ENCODE assay signal across 1 cellular context in genomic region chr17:18087610-18088491, GRCh38.
TF ChIP-seq lines count a peak whose summit lies in the region.

Gene DRG2, plus strand, starts transcription at chr17:18087948. Its CDS starts 76 bp downstream, at chr17:18088024.

TF ChIP-seq in HepG2, 621 proteins besides CTCF, POLR2A, EP300 and RAD21 (continued from another document and continues in another):
- peak in 1 of 2 experiments; percentile 74; a peak in 2 of 4 replicates for TF ChIP-seq ATF4 (CRISPR knock-in tag; IDR thresholded peaks at IDR 0.05)
- peak; percentile 40; the same call in 1 of the 2 replicates for TF ChIP-seq ZSCAN12 (CRISPR knock-in tag; IDR thresholded peaks at IDR 0.05)
- no peak for TF ChIP-seq NR3C1 (CRISPR knock-in tag; IDR thresholded peaks at IDR 0.05)
- TF ChIP-seq LBX2 (CRISPR knock-in tag; IDR thresholded peaks at IDR 0.05; ENCODE audit: borderline replicate concordance), result no peak
- peak; percentile 79; the same call in 1 of the 2 replicates for TF ChIP-seq TGIF2 (CRISPR knock-in tag; IDR thresholded peaks at IDR 0.05)
- TF ChIP-seq ZFAT (CRISPR knock-in tag; conservative IDR thresholded peaks at IDR 0.05), result peak; percentile 28; the same call in 1 of the 2 replicates
- peak; percentile 22 for TF ChIP-seq ZEB1 (IDR thresholded peaks at IDR 0.05; ENCODE audit: insufficient replicate concordance, low read depth)
- 0 out of 2 replicates have a peak, but pooled peaks have one; percentile 27 for TF ChIP-seq E2F5 (CRISPR knock-in tag; conservative IDR thresholded peaks at IDR 0.05)
- TF ChIP-seq STAT5B (CRISPR knock-in tag; IDR thresholded peaks at IDR 0.05), result 0 out of 2 replicates have a peak, but pooled peaks have one; percentile 58
- peak; percentile 99 for TF ChIP-seq GABPB1 (CRISPR knock-in tag; IDR thresholded peaks at IDR 0.05)
- peak; percentile 87 for TF ChIP-seq YY1 (IDR thresholded peaks at IDR 0.05; ENCODE audit: insufficient read depth, insufficient replicate concordance, low read depth, low read length)
- TF ChIP-seq RCOR2 (CRISPR knock-in tag; IDR thresholded peaks at IDR 0.05), result peak; percentile 98
- no peak for TF ChIP-seq JUNB (CRISPR knock-in tag; IDR thresholded peaks at IDR 0.05; ENCODE audit: borderline replicate concordance)
- no peak for TF ChIP-seq REST (IDR thresholded peaks at IDR 0.05; ENCODE audit: borderline replicate concordance in 1 of 2, low read depth in 1 of 2, low read length in 2 of 2)
- TF ChIP-seq FOXJ3 (CRISPR knock-in tag; IDR thresholded peaks at IDR 0.05; ENCODE audit: borderline replicate concordance), result peak; percentile 88
- TF ChIP-seq ASH2L (IDR thresholded peaks at IDR 0.05; ENCODE audit: insufficient read length, low read depth, low read length), result peak; percentile 98
- TF ChIP-seq HNRNPUL1 (IDR thresholded peaks at IDR 0.05; ENCODE audit: low read depth, low read length), result no peak
- TF ChIP-seq RFXANK (CRISPR knock-in tag; IDR thresholded peaks at IDR 0.05), result 0 out of 2 replicates have a peak, but pooled peaks have one; percentile 73
- 0 out of 2 replicates have a peak, but pooled peaks have one; percentile 16 for TF ChIP-seq ZBTB37 (CRISPR knock-in tag; IDR thresholded peaks at IDR 0.05)
- TF ChIP-seq TOPORS (CRISPR knock-in tag; IDR thresholded peaks at IDR 0.05), result peak; percentile 91
- peak; percentile 79 for TF ChIP-seq PRDM10 (CRISPR knock-in tag; IDR thresholded peaks at IDR 0.05; ENCODE audit: low read depth)
- peak; percentile 99 for TF ChIP-seq PHF21A (CRISPR knock-in tag; IDR thresholded peaks at IDR 0.05)
- peak; percentile 76 for TF ChIP-seq ZKSCAN1 (IDR thresholded peaks at IDR 0.05; ENCODE audit: low read length)
- TF ChIP-seq TCF12 (IDR thresholded peaks at IDR 0.05), result no peak
- TF ChIP-seq TCF12 (CRISPR knock-in tag; IDR thresholded peaks at IDR 0.05), result no peak; the same call in 1 of the 2 replicates
- no peak for TF ChIP-seq FOXM1 (CRISPR knock-in tag; IDR thresholded peaks at IDR 0.05)
- TF ChIP-seq MAFG (CRISPR knock-in tag; IDR thresholded peaks at IDR 0.05), result no peak
- TF ChIP-seq FOSL2 (CRISPR knock-in tag; IDR thresholded peaks at IDR 0.05), result peak; percentile 64
- TF ChIP-seq NFYC (CRISPR knock-in tag; IDR thresholded peaks at IDR 0.05), result peak; percentile 47; the same call in 1 of the 2 replicates
- peak; percentile 54 for TF ChIP-seq CREM (IDR thresholded peaks at IDR 0.05)
- TF ChIP-seq CREM (CRISPR knock-in tag; IDR thresholded peaks at IDR 0.05), result no peak
- TF ChIP-seq TAF15 (IDR thresholded peaks at IDR 0.05; ENCODE audit: low read depth, low read length, poor library complexity, severe bottlenecking), result peak; percentile 81
- TF ChIP-seq MEF2D (CRISPR knock-in tag; IDR thresholded peaks at IDR 0.05), result peak; percentile 80
- peak; percentile 96 for TF ChIP-seq ZFP91 (CRISPR knock-in tag; IDR thresholded peaks at IDR 0.05; ENCODE audit: borderline replicate concordance)
- peak; percentile 96; the same call in 1 of the 2 replicates for TF ChIP-seq SMAD1 (CRISPR knock-in tag; IDR thresholded peaks at IDR 0.05; ENCODE audit: borderline replicate concordance, low read depth)
- TF ChIP-seq ZNF354B (CRISPR knock-in tag; IDR thresholded peaks at IDR 0.05), result no peak
- peak; percentile 98 for TF ChIP-seq ADNP (CRISPR knock-in tag; IDR thresholded peaks at IDR 0.05)
- 0 out of 2 replicates have a peak, but pooled peaks have one; percentile 50 for TF ChIP-seq ZNF256 (CRISPR knock-in tag; conservative IDR thresholded peaks at IDR 0.05)
- TF ChIP-seq SNAPC5 (CRISPR knock-in tag; IDR thresholded peaks at IDR 0.05; ENCODE audit: borderline replicate concordance), result peak; percentile 72; the same call in 1 of the 2 replicates
- TF ChIP-seq ZBTB26 (CRISPR knock-in tag; IDR thresholded peaks at IDR 0.05; ENCODE audit: borderline replicate concordance), result peak; percentile 76
- TF ChIP-seq ZNF121 (CRISPR knock-in tag; IDR thresholded peaks at IDR 0.05), result peak; percentile 98
- no peak for TF ChIP-seq ZNF557 (CRISPR knock-in tag; IDR thresholded peaks at IDR 0.05)
- TF ChIP-seq HNF4G (IDR thresholded peaks at IDR 0.05; ENCODE audit: borderline replicate concordance, low read depth, low read length), result peak; percentile 64; the same call in 1 of the 2 replicates
- no peak for TF ChIP-seq HNF4G (CRISPR knock-in tag; IDR thresholded peaks at IDR 0.05; ENCODE audit: borderline replicate concordance, low read depth)
- 0 out of 2 replicates have a peak, but pooled peaks have one; percentile 91 for TF ChIP-seq ZNF558 (CRISPR knock-in tag; IDR thresholded peaks at IDR 0.05; ENCODE audit: borderline replicate concordance)
- peak; percentile 100 for TF ChIP-seq ZSCAN22 (CRISPR knock-in tag; IDR thresholded peaks at IDR 0.05)
- TF ChIP-seq KLF11 (CRISPR knock-in tag; IDR thresholded peaks at IDR 0.05), result peak; percentile 93
- TF ChIP-seq NFIB (CRISPR knock-in tag; IDR thresholded peaks at IDR 0.05; ENCODE audit: borderline replicate concordance), result no peak
- peak; percentile 70; the same call in 1 of the 2 replicates for TF ChIP-seq TFDP1 (CRISPR knock-in tag; IDR thresholded peaks at IDR 0.05; ENCODE audit: borderline replicate concordance)
- TF ChIP-seq TSC22D2 (CRISPR knock-in tag; IDR thresholded peaks at IDR 0.05; ENCODE audit: borderline replicate concordance), result peak; percentile 94
- TF ChIP-seq HIVEP1 (CRISPR knock-in tag; IDR thresholded peaks at IDR 0.05), result no peak; the same call in 1 of the 2 replicates
- no peak for TF ChIP-seq POLR2AphosphoS2 (IDR thresholded peaks at IDR 0.05; ENCODE audit: low read depth, low read length)
- TF ChIP-seq ZNF746 (CRISPR knock-in tag; IDR thresholded peaks at IDR 0.05), result 0 out of 2 replicates have a peak, but pooled peaks have one; percentile 36
- peak; percentile 96 for TF ChIP-seq GATAD1 (CRISPR knock-in tag; IDR thresholded peaks at IDR 0.05)
- no peak for TF ChIP-seq JUN (CRISPR knock-in tag; IDR thresholded peaks at IDR 0.05)
- peak; percentile 86 for TF ChIP-seq ZFX (CRISPR knock-in tag; IDR thresholded peaks at IDR 0.05; ENCODE audit: low read depth)
- no peak for TF ChIP-seq ZIK1 (CRISPR knock-in tag; IDR thresholded peaks at IDR 0.05; ENCODE audit: borderline replicate concordance, low read depth)
- no peak for TF ChIP-seq ZNF773 (CRISPR knock-in tag; IDR thresholded peaks at IDR 0.05; ENCODE audit: borderline replicate concordance)
